Comparison of ENCODE assay signal across 1 cellular context in genomic region chr16:53207810-53208752, GRCh38.
TF ChIP-seq lines count a peak whose summit lies in the region.

No MANE protein-coding gene starts in this region.

TF ChIP-seq in K562, 482 proteins besides CTCF, POLR2A, EP300 and RAD21 (continued from another document and continues in another):
- TF ChIP-seq ATF4 (CRISPR knock-in tag; IDR thresholded peaks at IDR 0.05) (peak; percentile 32; the same call in 1 of the 2 replicates), ZNF395 (CRISPR knock-in tag; IDR thresholded peaks at IDR 0.05) (peak; percentile 77; the same call in 1 of the 2 replicates), MAFK (IDR thresholded peaks at IDR 0.05; ENCODE audit: low read length) (peak; percentile 12; the same call in 1 of the 2 replicates), NFIC (IDR thresholded peaks at IDR 0.05) (0 out of 2 replicates have a peak, but pooled peaks have one; percentile 15), NFRKB (IDR thresholded peaks at IDR 0.05; ENCODE audit: low read depth) (peak; percentile 95), MAZ (CRISPR knock-in tag; conservative IDR thresholded peaks at IDR 0.05 in 1 of 2, IDR thresholded peaks at IDR 0.05 in 1 of 2) (peak in 1 of 2 experiments; percentile 51; a peak in 2 of 4 replicates), STAT5B (CRISPR knock-in tag; IDR thresholded peaks at IDR 0.05) (no peak), CBX2 (IDR thresholded peaks at IDR 0.05; ENCODE audit: insufficient read depth, low read length, poor library complexity, severe bottlenecking) (no peak), ZNF780A (CRISPR knock-in tag; IDR thresholded peaks at IDR 0.05) (no peak), DPF2 (IDR thresholded peaks at IDR 0.05) (0 out of 2 replicates have a peak, but pooled peaks have one; percentile 32), GATAD2B (IDR thresholded peaks at IDR 0.05; ENCODE audit: borderline replicate concordance) (peak; percentile 40; the same call in 1 of the 2 replicates), ZBTB17 (CRISPR knock-in tag; IDR thresholded peaks at IDR 0.05) (no peak), PHF20 (IDR thresholded peaks at IDR 0.05; ENCODE audit: partially characterized antibody) (peak; percentile 43), JUND (IDR thresholded peaks at IDR 0.05; ENCODE audit: borderline replicate concordance, low read depth, low read length) (peak; percentile 25; the same call in 1 of the 2 replicates), JUND (tag; IDR thresholded peaks at IDR 0.05; ENCODE audit: borderline replicate concordance, low read depth, low read length) (peak; percentile 56; the same call in 2 of the 3 replicates), BRD9 (IDR thresholded peaks at IDR 0.05; ENCODE audit: low read depth, partially characterized antibody) (peak; percentile 36), DACH1 (IDR thresholded peaks at IDR 0.05; ENCODE audit: partially characterized antibody) (peak; percentile 87), POLR2G (IDR thresholded peaks at IDR 0.05; ENCODE audit: low read depth, low read length) (peak; percentile 59), ZFX (CRISPR knock-in tag; IDR thresholded peaks at IDR 0.05) (peak; percentile 50), EP400 (IDR thresholded peaks at IDR 0.05) (peak; percentile 76), SP1 (CRISPR knock-in tag; IDR thresholded peaks at IDR 0.05) (no peak), DEAF1 (CRISPR knock-in tag; IDR thresholded peaks at IDR 0.05) (0 out of 2 replicates have a peak, but pooled peaks have one; percentile 30), ZNF12 (CRISPR knock-in tag; IDR thresholded peaks at IDR 0.05) (no peak), MTA3 (IDR thresholded peaks at IDR 0.05; ENCODE audit: borderline replicate concordance) (peak; percentile 14; the same call in 1 of the 2 replicates), ARID3B (CRISPR knock-in tag; IDR thresholded peaks at IDR 0.05; ENCODE audit: borderline replicate concordance) (no peak), VEZF1 (CRISPR knock-in tag; IDR thresholded peaks at IDR 0.05) (peak; percentile 93), TAF1 (IDR thresholded peaks at IDR 0.05; ENCODE audit: control insufficient read depth, extremely low read depth, insufficient read depth, low read length, severe bottlenecking) (peak; percentile 79), MAFF (IDR thresholded peaks at IDR 0.05; ENCODE audit: low read length) (0 out of 2 replicates have a peak, but pooled peaks have one; percentile 18), CXXC5 (CRISPR knock-in tag; IDR thresholded peaks at IDR 0.05) (peak; percentile 17), TEAD4 (IDR thresholded peaks at IDR 0.05; ENCODE audit: low read length) (peak; percentile 19), TEAD4 (CRISPR knock-in tag; IDR thresholded peaks at IDR 0.05; ENCODE audit: borderline replicate concordance) (no peak), RBFOX2 (IDR thresholded peaks at IDR 0.05; ENCODE audit: low read depth, low read length) (peak; percentile 64), GATAD2A (IDR thresholded peaks at IDR 0.05) (peak; percentile 13; the same call in 1 of the 2 replicates), CHCHD3 (CRISPR knock-in tag; IDR thresholded peaks at IDR 0.05) (0 out of 2 replicates have a peak, but pooled peaks have one; percentile 63), POLR2H (tag; IDR thresholded peaks at IDR 0.05; ENCODE audit: low read depth) (peak; percentile 44; the same call in 1 of the 2 replicates), CHD1 (IDR thresholded peaks at IDR 0.05; ENCODE audit: low read length) (peak; percentile 76), FOXM1 (IDR thresholded peaks at IDR 0.05; ENCODE audit: low read depth) (peak; percentile 30; the same call in 1 of the 2 replicates), FOXM1 (CRISPR knock-in tag; IDR thresholded peaks at IDR 0.05; ENCODE audit: low read depth) (no peak), KLF16 (IDR thresholded peaks at IDR 0.05) (0 out of 2 replicates have a peak, but pooled peaks have one; percentile 8), FOSL1 (tag; conservative IDR thresholded peaks at IDR 0.05) (peak; percentile 39), ATF1 (CRISPR knock-in tag; IDR thresholded peaks at IDR 0.05) (no peak), ATF1 (tag; IDR thresholded peaks at IDR 0.05) (peak; percentile 53; the same call in 1 of the 2 replicates), ZFP36 (IDR thresholded peaks at IDR 0.05; ENCODE audit: low read depth, low read length, partially characterized antibody) (no peak), RBM17 (IDR thresholded peaks at IDR 0.05; ENCODE audit: borderline replicate concordance, low read depth, low read length) (no peak)
- TF ChIP-seq, protein P1, sequence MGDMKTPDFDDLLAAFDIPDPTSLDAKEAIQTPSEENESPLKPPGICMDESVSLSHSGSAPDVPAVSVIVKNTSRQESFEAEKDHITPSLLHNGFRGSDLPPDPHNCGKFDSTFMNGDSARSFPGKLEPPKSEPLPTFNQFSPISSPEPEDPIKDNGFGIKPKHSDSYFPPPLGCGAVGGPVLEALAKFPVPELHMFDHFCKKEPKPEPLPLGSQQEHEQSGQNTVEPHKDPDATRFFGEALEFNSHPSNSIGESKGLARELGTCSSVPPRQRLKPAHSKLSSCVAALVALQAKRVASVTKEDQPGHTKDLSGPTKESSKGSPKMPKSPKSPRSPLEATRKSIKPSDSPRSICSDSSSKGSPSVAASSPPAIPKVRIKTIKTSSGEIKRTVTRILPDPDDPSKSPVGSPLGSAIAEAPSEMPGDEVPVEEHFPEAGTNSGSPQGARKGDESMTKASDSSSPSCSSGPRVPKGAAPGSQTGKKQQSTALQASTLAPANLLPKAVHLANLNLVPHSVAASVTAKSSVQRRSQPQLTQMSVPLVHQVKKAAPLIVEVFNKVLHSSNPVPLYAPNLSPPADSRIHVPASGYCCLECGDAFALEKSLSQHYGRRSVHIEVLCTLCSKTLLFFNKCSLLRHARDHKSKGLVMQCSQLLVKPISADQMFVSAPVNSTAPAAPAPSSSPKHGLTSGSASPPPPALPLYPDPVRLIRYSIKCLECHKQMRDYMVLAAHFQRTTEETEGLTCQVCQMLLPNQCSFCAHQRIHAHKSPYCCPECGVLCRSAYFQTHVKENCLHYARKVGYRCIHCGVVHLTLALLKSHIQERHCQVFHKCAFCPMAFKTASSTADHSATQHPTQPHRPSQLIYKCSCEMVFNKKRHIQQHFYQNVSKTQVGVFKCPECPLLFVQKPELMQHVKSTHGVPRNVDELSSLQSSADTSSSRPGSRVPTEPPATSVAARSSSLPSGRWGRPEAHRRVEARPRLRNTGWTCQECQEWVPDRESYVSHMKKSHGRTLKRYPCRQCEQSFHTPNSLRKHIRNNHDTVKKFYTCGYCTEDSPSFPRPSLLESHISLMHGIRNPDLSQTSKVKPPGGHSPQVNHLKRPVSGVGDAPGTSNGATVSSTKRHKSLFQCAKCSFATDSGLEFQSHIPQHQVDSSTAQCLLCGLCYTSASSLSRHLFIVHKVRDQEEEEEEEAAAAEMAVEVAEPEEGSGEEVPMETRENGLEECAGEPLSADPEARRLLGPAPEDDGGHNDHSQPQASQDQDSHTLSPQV (IDR thresholded peaks at IDR 0.05), result peak; percentile 22; the same call in 1 of the 2 replicates
- TF ChIP-seq, protein P2, sequence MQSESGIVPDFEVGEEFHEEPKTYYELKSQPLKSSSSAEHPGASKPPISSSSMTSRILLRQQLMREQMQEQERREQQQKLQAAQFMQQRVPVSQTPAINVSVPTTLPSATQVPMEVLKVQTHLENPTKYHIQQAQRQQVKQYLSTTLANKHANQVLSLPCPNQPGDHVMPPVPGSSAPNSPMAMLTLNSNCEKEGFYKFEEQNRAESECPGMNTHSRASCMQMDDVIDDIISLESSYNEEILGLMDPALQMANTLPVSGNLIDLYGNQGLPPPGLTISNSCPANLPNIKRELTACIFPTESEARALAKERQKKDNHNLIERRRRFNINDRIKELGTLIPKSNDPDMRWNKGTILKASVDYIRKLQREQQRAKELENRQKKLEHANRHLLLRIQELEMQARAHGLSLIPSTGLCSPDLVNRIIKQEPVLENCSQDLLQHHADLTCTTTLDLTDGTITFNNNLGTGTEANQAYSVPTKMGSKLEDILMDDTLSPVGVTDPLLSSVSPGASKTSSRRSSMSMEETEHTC (IDR thresholded peaks at IDR 0.05), result no peak
- TF ChIP-seq, protein P3, sequence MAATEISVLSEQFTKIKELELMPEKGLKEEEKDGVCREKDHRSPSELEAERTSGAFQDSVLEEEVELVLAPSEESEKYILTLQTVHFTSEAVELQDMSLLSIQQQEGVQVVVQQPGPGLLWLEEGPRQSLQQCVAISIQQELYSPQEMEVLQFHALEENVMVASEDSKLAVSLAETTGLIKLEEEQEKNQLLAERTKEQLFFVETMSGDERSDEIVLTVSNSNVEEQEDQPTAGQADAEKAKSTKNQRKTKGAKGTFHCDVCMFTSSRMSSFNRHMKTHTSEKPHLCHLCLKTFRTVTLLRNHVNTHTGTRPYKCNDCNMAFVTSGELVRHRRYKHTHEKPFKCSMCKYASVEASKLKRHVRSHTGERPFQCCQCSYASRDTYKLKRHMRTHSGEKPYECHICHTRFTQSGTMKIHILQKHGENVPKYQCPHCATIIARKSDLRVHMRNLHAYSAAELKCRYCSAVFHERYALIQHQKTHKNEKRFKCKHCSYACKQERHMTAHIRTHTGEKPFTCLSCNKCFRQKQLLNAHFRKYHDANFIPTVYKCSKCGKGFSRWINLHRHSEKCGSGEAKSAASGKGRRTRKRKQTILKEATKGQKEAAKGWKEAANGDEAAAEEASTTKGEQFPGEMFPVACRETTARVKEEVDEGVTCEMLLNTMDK (IDR thresholded peaks at IDR 0.05; ENCODE audit: borderline replicate concordance, insufficient read depth, low read depth, low read length, poor library complexity, severe bottlenecking), result no peak
- TF ChIP-seq, protein P4, sequence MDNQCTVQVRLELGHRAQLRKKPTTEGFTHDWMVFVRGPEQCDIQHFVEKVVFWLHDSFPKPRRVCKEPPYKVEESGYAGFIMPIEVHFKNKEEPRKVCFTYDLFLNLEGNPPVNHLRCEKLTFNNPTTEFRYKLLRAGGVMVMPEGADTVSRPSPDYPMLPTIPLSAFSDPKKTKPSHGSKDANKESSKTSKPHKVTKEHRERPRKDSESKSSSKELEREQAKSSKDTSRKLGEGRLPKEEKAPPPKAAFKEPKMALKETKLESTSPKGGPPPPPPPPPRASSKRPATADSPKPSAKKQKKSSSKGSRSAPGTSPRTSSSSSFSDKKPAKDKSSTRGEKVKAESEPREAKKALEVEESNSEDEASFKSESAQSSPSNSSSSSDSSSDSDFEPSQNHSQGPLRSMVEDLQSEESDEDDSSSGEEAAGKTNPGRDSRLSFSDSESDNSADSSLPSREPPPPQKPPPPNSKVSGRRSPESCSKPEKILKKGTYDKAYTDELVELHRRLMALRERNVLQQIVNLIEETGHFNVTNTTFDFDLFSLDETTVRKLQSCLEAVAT (IDR thresholded peaks at IDR 0.05), result peak; percentile 61 to 86; a peak in 3 of 4 replicates
- TF ChIP-seq, protein P5, sequence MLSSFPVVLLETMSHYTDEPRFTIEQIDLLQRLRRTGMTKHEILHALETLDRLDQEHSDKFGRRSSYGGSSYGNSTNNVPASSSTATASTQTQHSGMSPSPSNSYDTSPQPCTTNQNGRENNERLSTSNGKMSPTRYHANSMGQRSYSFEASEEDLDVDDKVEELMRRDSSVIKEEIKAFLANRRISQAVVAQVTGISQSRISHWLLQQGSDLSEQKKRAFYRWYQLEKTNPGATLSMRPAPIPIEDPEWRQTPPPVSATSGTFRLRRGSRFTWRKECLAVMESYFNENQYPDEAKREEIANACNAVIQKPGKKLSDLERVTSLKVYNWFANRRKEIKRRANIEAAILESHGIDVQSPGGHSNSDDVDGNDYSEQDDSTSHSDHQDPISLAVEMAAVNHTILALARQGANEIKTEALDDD (IDR thresholded peaks at IDR 0.05), result peak; percentile 63; the same call in 1 of the 2 replicates
